8 cellular contexts compared by ENCODE assay signal in the genomic region with DNA sequence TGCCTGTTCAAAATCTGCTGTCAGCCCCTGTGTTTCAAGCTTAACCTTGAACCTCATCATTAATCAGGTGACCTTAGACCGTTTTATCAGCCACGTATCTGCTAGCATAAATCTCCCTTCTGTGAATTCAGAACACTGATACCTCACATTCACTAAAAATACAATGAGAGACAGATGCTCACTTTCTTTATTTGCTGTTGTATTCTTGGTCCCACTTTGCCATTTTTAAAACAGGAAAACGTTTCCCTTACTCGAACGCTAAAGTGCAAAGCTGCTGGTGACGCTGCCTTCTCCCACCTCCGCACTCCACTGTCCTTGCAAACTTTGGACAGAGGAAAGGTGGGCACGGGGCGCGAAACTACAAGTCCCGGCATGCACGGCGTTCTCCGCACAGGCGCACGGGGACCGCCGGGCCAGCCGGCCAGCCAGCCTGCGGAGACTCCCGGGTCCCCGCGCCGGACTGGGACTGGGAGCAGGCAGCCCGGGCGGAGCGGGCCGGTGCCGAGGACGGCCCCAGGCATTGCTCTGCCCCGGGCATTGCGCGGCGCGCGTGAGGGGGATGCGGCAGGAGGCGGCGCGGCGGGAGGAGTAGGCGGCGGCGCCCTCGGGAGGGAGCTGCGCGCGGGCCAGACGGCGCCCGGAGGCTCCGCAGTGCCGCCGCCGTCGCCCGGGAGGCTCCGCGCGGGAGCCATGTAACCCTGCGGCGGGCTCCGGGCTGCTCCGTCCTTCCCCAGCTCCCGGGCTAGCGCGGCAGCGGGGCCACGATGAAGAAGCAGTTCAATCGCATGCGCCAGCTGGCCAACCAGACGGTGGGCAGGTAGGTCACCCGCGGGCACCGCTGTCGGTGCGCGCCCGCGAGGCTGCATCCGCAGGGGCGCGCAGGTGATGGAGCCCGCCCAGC. TPM values are rescaled to one million over a fixed set of nuclear protein-coding genes. Genes with fewer than 3 reads are reported as not detected.
DNase-seq lines count a peak whose midpoint lies in the region; ATAC-seq and TF ChIP-seq lines count a peak whose summit lies in the region.

A gene with protein sequence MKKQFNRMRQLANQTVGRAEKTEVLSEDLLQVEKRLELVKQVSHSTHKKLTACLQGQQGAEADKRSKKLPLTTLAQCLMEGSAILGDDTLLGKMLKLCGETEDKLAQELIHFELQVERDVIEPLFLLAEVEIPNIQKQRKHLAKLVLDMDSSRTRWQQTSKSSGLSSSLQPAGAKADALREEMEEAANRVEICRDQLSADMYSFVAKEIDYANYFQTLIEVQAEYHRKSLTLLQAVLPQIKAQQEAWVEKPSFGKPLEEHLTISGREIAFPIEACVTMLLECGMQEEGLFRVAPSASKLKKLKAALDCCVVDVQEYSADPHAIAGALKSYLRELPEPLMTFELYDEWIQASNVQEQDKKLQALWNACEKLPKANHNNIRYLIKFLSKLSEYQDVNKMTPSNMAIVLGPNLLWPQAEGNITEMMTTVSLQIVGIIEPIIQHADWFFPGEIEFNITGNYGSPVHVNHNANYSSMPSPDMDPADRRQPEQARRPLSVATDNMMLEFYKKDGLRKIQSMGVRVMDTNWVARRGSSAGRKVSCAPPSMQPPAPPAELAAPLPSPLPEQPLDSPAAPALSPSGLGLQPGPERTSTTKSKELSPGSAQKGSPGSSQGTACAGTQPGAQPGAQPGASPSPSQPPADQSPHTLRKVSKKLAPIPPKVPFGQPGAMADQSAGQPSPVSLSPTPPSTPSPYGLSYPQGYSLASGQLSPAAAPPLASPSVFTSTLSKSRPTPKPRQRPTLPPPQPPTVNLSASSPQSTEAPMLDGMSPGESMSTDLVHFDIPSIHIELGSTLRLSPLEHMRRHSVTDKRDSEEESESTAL (plus strand): TSS at position 424 of the 901 bp plus-strand sequence. CDS start 341 bp downstream, at position 765.

- peak; percentile 53 for TF ChIP-seq POLR2A in Raji (IDR thresholded peaks at IDR 0.05; ENCODE audit: insufficient read depth, low read depth, low read length)

- peak within 1 kb of the TSS; percentile 75 for H3K4me3 ChIP-seq in colonic mucosa

- H3K27me3 ChIP-seq in colonic mucosa: no peaks in the 10 kb centered on the region

- H3K36me3 ChIP-seq in colonic mucosa: no peaks in the 10 kb centered on the region

- no peak for TF ChIP-seq CTCF in colonic mucosa (IDR thresholded peaks at IDR 0.05)

- H3K9me3 ChIP-seq in colonic mucosa: no peaks in the 10 kb centered on the region

- peak; percentile 94 for ATAC-seq in GM19395 (IDR thresholded peaks at IDR 0.05; ENCODE audit: unreplicated experiment)
- peak; percentile 86 for ATAC-seq in HG03378 (IDR thresholded peaks at IDR 0.05; ENCODE audit: unreplicated experiment)

- H3K4me1 ChIP-seq in colonic mucosa: peaks cover 2% of the 10 kb centered on the region

- peak within 1 kb of the TSS; percentile 75 to 87 for H3K9ac ChIP-seq in colonic mucosa (ENCODE audit: low read depth in 2 of 2, low read length in 2 of 2)

- DNase-seq in DMS153 treated with DMSO at 0.1 percent for 48 hours (lab: John Stamatoyannopoulos, UW; ENCODE audit: unreplicated experiment) (peak; percentile 7), colonic mucosa (peak; percentile 78), kidney tubule cell (ENCODE audit: low spot score) (peak; percentile 73)
- peak; percentile 16 to 52 for DNase-seq in stimulated activated CD4-positive, alpha-beta T cell treated with anti-CD3 and anti-CD28 coated beads, Interleukin-2, amount 100 ng/mL, for 24 hours
- no peak for DNase-seq in activated CD4-positive, CD25-positive, alpha-beta regulatory T cell treated with anti-CD3 and anti-CD28 coated beads, Interleukin-2, amount 50 U/mL, for 72 hours

- intact Hi-C loops in colonic mucosa (cut with DNase I): no loop called here

- H3K27ac ChIP-seq in colonic mucosa: peak within 1 kb of the TSS; percentile 70

RNA-seq across cellular contexts. Expression of the gene that starts here (rescaled TPM):
- total RNA-seq in colonic mucosa: 10 to 100 TPM; 46.3 to 51.5 TPM
